ENCODE assay signal across 29 cellular contexts in genomic region chr14:32233292-32233691, GRCh38. TPM values are rescaled to one million over a fixed set of nuclear protein-coding genes. Genes with fewer than 3 reads are reported as not detected.
"Had no signal": no experiment of that assay in that cellular context is flagged by ENCODE, and none has a peak within 500 bp of the region (broad histone marks: within the 10 kb centered on the region; RNA-seq: fewer than 3 reads in every experiment).

No MANE protein-coding gene starts in this region.

- H3K4me1 Mint-ChIP-seq: brain had no signal

- H3K27me3 Mint-ChIP-seq: activated CD8-positive, alpha-beta T cell treated with anti-CD3 and anti-CD28 coated beads for 36 hours; activated naive CD4-positive, alpha-beta T cell treated with anti-CD3 and anti-CD28 coated beads, Interleukin-2, amount 50 U/mL, for 24 hours had no signal

- H3K9me3 Mint-ChIP-seq: activated CD8-positive, alpha-beta T cell treated with anti-CD3 and anti-CD28 coated beads for 36 hours; activated naive CD4-positive, alpha-beta T cell treated with anti-CD3 and anti-CD28 coated beads, Interleukin-2, amount 50 U/mL, for 24 hours; activated T-helper 1 cell treated with anti-CD3 and anti-CD28 coated beads, Interleukin-12 subunit alpha, Interleukin-12 subunit beta, Interleukin-2, Interleukin-4 antibody, amounts not matched to agents 30 ng/mL and 10 ng/mL and 1 ng/mL, durations not matched to agents 14 hours and 24 hours and 36 hours; T-helper 2 cell treated with Interferon-gamma antibody and Interleukin-4, amounts not matched to agents 5 μg/mL and 100 μg/mL, for 36 hours had no signal

- H3K9me3 ChIP-seq: ascending aorta had no signal

- H3K27me3 ChIP-seq: ascending aorta, cardiac muscle cell had no signal

- DNase-seq: activated CD4-positive, alpha-beta T cell treated with anti-CD3 and anti-CD28 coated beads for 4 hours; activated CD8-positive, alpha-beta memory T cell treated with anti-CD3 and anti-CD28 coated beads, Interleukin-2, amount 50 U/mL, for 4 hours; activated CD8-positive, alpha-beta T cell treated with anti-CD3 and anti-CD28 coated beads for 36 hours; activated effector memory CD4-positive, alpha-beta T cell treated with Interleukin-2 at 50 U/mL for 16 hours; activated naive CD4-positive, alpha-beta T cell; amniotic stem cell; Karpas-422; MV-4-11; NCI-H1092 treated with DMSO at 0.1 percent for 48 hours; NCI-H1417 treated with DMSO at 0.1 percent for 48 hours; NCI-H1694; NCI-H2029; NCI-H2107; NCI-H2171 treated with DMSO at 0.1 percent for 48 hours; NCI-H345; NCI-H510A; NCI-H526 treated with DMSO at 0.1 percent for 48 hours; NCI-H82; SHP77 treated with DMSO at 0.1 percent for 48 hours; T-helper 1 cell had no signal

- H3K36me3 ChIP-seq: ascending aorta, cardiac muscle cell had no signal

- H3K27ac Mint-ChIP-seq: activated CD8-positive, alpha-beta T cell treated with anti-CD3 and anti-CD28 coated beads for 36 hours; activated naive CD4-positive, alpha-beta T cell treated with anti-CD3 and anti-CD28 coated beads, Interleukin-2, amount 50 U/mL, for 24 hours; activated T-helper 1 cell treated with anti-CD3 and anti-CD28 coated beads, Interleukin-12 subunit alpha, Interleukin-12 subunit beta, Interleukin-2, Interleukin-4 antibody, amounts not matched to agents 30 ng/mL and 10 ng/mL and 1 ng/mL, durations not matched to agents 14 hours and 24 hours and 36 hours; brain; T-helper 2 cell treated with Interferon-gamma antibody and Interleukin-4, amounts not matched to agents 5 μg/mL and 100 μg/mL, for 36 hours had no signal

- H3K27ac ChIP-seq: ascending aorta, cardiac muscle cell had no signal

- FAIRE-seq: K562 had no signal

- H3K4me3 ChIP-seq: ascending aorta, cardiac muscle cell, K562 had no signal

- ATAC-seq: activated CD4-positive, CD25-positive, alpha-beta regulatory T cell treated with anti-CD3 and anti-CD28 coated beads, Interleukin-2, amount 50 U/mL, for 24 hours; activated CD8-positive, alpha-beta T cell treated with anti-CD3 and anti-CD28 coated beads for 36 hours; K562 had no signal

- H3K36me3 Mint-ChIP-seq: activated naive CD4-positive, alpha-beta T cell treated with anti-CD3 and anti-CD28 coated beads, Interleukin-2, amount 50 U/mL, for 24 hours; brain had no signal

- H3K4me3 Mint-ChIP-seq: activated CD8-positive, alpha-beta T cell treated with anti-CD3 and anti-CD28 coated beads for 36 hours; activated naive CD4-positive, alpha-beta T cell treated with anti-CD3 and anti-CD28 coated beads, Interleukin-2, amount 50 U/mL, for 24 hours; activated T-helper 1 cell treated with anti-CD3 and anti-CD28 coated beads, Interleukin-12 subunit alpha, Interleukin-12 subunit beta, Interleukin-2, Interleukin-4 antibody, amounts not matched to agents 30 ng/mL and 10 ng/mL and 1 ng/mL, durations not matched to agents 14 hours and 24 hours and 36 hours; brain; T-helper 2 cell treated with Interferon-gamma antibody and Interleukin-4, amounts not matched to agents 5 μg/mL and 100 μg/mL, for 36 hours had no signal

RNA-seq across cellular contexts. Expression of gene RNU6-8, which starts 30.2 kb away (rescaled TPM):
- total RNA-seq: activated CD8-positive, alpha-beta T cell treated with anti-CD3 and anti-CD28 coated beads for 36 hours; activated T-helper 1 cell treated with anti-CD3 and anti-CD28 coated beads, Interleukin-12 subunit alpha, Interleukin-12 subunit beta, Interleukin-2, Interleukin-4 antibody, amounts not matched to agents 30 ng/mL and 10 ng/mL and 1 ng/mL, durations not matched to agents 14 hours and 24 hours and 36 hours; ascending aorta; cardiac muscle cell; K562; SK-MEL-5 had no signal
- polyA plus RNA-seq: cardiac muscle cell, K562 had no signal

RNA-seq across cellular contexts. Expression of gene RNU6-7, which starts 31.4 kb away (rescaled TPM):
- total RNA-seq: activated CD8-positive, alpha-beta T cell treated with anti-CD3 and anti-CD28 coated beads for 36 hours; activated T-helper 1 cell treated with anti-CD3 and anti-CD28 coated beads, Interleukin-12 subunit alpha, Interleukin-12 subunit beta, Interleukin-2, Interleukin-4 antibody, amounts not matched to agents 30 ng/mL and 10 ng/mL and 1 ng/mL, durations not matched to agents 14 hours and 24 hours and 36 hours; ascending aorta; cardiac muscle cell; K562; SK-MEL-5 had no signal
- polyA plus RNA-seq: cardiac muscle cell, K562 had no signal
